8 cellular contexts compared by ENCODE assay signal in the genomic region with DNA sequence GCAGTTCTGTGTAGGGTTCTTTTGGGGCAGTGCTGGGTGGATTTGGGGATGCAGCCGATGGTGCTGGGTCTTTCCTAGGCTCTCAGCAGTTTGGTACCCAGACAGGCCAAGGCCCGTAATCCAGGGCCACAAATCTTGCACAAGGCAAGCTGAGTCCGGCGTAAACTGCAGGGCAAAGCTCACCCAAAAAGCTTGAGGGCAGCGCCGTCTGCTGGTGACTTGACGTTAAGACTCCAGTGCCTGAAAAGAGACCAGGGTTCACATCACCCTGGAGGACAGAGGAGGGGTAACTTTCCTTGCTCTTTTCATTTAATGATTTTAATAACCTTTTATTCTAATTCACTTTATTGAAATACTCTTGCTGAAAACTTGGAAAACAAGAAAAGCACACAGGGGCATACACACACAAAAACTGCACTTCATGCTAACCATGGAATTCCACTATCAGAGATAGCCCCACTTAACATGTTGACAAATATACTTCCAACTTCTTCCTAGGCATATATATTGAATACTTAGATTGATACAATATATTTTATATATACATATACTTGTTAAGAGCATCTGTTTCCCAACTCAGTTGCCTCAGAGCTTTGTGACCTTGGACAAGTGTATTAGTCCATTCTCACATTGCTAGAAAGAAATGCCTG. TPM values are rescaled to one million over a fixed set of nuclear protein-coding genes. Genes with fewer than 3 reads are reported as not detected.
DNase-seq lines count a peak whose midpoint lies in the region; ATAC-seq, FAIRE-seq and TF ChIP-seq lines count a peak whose summit lies in the region.

No MANE protein-coding gene starts in this region.

- FAIRE-seq in H54 (lab: Jason Lieb, UNC): peak; percentile 84

- no peaks in the 10 kb centered on the region for H3K36me3 Mint-ChIP-seq in brain

- H3K27me3 Mint-ChIP-seq in brain: no peaks in the 10 kb centered on the region

- no peaks in the 10 kb centered on the region for H3K9me3 Mint-ChIP-seq in brain

- H3K4me1 Mint-ChIP-seq in brain: peaks cover 29% of the 10 kb centered on the region

- DNase-seq in CD1c-positive myeloid dendritic cell (ENCODE audit: extremely low spot score): peak; percentile 85
- peak; percentile 81 for DNase-seq in H54 (ENCODE audit: insufficient read length, low spot score)
- peak; percentile 64 for DNase-seq in NCI-H2107 treated with DMSO at 0.1 percent for 48 hours (lab: John Stamatoyannopoulos, UW; ENCODE audit: unreplicated experiment)
- DNase-seq in UCSD-AML1 (lab: John Stamatoyannopoulos, UW; ENCODE audit: unreplicated experiment): peak; percentile 77
- DNase-seq in iPS DF 4.7 (ENCODE audit: extremely low read depth, low spot score): peak; percentile 69
- peak; percentile 45 for DNase-seq in smooth muscle cell of the brain vasculature (ENCODE audit: low read depth, low spot score)

- H3K4me3 Mint-ChIP-seq in brain: no peak overlapping the region

- peak; percentile 99 for TF ChIP-seq CTCF in brain (conservative IDR thresholded peaks at IDR 0.05)

- no peak for ATAC-seq in HG02840 (IDR thresholded peaks at IDR 0.05; ENCODE audit: low FRiP score, unreplicated experiment)

- TF ChIP-seq POLR2A in H54 (IDR thresholded peaks at IDR 0.05; ENCODE audit: low read depth, low read length): no peak

- peak overlapping the region; percentile 29 to 89 (median 84) for H3K27ac Mint-ChIP-seq in brain

RNA-seq across cellular contexts. Expression of gene CNGA3, which starts 38.9 kb away (rescaled TPM):
- 10.8 TPM for polyA plus RNA-seq in brain (ENCODE audit: insufficient read depth, low read depth, low replicate concordance)

RNA-seq across cellular contexts. Expression of gene INPP4A, which starts 59.5 kb away (rescaled TPM):
- 11.1 TPM for polyA plus RNA-seq in brain (ENCODE audit: insufficient read depth, low read depth, low replicate concordance)
